1 cellular context compared by ENCODE assay signal in the genomic region with DNA sequence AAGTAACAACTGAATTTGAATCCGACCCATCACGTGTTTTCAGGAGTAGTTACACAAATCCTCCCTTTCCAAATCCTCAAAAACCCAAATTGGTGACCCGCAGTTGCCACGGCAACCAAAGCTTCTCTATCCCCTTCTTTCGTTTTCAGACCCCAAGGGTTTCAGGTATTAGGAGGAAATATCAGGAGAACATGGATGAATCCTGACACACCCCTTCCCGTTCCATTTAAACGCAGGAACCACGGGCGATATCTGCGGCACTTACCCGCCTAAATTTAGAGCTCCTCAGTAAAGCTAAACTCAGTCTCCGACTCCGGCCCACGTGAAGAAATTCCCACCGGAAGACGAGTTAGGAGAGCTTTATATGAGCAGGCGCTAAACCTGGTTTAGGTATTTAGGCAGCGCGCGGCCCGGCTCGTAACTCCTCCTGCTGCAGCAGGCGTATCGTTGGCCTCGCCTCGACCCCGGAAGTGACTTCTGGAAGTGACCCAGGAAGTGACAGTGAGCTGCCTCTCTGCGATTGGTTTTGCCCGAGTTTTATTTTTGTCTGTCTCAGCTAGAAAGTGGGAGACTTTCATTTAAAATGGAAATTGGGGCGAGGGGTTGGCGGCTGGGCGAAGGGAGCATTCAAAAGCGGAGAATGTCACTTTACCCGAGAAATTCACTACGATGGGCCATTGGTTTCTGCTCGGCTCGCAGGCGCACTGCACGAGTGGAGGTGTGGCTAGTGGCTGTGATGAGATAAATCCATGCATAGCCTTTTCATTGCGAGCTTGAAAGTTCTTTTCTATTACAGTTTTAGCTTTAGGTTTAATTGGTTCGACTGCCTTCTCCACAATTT.
TF ChIP-seq lines count a peak whose summit lies in the region.

TAF1A (minus strand) TSS at position 472 of the 841 bp plus-strand sequence.

TF ChIP-seq in K562, 482 proteins besides CTCF, POLR2A, EP300 and RAD21 (continued from another document and continues in another):
- peak; percentile 75 for TF ChIP-seq MBD2 (IDR thresholded peaks at IDR 0.05; ENCODE audit: borderline replicate concordance, low read depth)
- TF ChIP-seq SMAD3 (CRISPR knock-in tag; conservative IDR thresholded peaks at IDR 0.05) = peak; percentile 29; the same call in 1 of the 2 replicates
- TF ChIP-seq, protein P1, sequence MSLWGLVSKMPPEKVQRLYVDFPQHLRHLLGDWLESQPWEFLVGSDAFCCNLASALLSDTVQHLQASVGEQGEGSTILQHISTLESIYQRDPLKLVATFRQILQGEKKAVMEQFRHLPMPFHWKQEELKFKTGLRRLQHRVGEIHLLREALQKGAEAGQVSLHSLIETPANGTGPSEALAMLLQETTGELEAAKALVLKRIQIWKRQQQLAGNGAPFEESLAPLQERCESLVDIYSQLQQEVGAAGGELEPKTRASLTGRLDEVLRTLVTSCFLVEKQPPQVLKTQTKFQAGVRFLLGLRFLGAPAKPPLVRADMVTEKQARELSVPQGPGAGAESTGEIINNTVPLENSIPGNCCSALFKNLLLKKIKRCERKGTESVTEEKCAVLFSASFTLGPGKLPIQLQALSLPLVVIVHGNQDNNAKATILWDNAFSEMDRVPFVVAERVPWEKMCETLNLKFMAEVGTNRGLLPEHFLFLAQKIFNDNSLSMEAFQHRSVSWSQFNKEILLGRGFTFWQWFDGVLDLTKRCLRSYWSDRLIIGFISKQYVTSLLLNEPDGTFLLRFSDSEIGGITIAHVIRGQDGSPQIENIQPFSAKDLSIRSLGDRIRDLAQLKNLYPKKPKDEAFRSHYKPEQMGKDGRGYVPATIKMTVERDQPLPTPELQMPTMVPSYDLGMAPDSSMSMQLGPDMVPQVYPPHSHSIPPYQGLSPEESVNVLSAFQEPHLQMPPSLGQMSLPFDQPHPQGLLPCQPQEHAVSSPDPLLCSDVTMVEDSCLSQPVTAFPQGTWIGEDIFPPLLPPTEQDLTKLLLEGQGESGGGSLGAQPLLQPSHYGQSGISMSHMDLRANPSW (CRISPR knock-in tag; IDR thresholded peaks at IDR 0.05) = no peak; the same call in 1 of the 2 replicates
- TF ChIP-seq IRF1 (CRISPR knock-in tag; IDR thresholded peaks at IDR 0.05; ENCODE audit: borderline replicate concordance) = no peak
- TF ChIP-seq RBM15 (IDR thresholded peaks at IDR 0.05; ENCODE audit: insufficient read depth, low read length) = no peak
- TF ChIP-seq CREB3 (tag; conservative IDR thresholded peaks at IDR 0.05; ENCODE audit: low read depth) = peak; percentile 77; the same call in 1 of the 2 replicates
- no peak for TF ChIP-seq ZZZ3 (IDR thresholded peaks at IDR 0.05)
- TF ChIP-seq ZNF518B (CRISPR knock-in tag; IDR thresholded peaks at IDR 0.05) = no peak
- TF ChIP-seq TEAD1 (CRISPR knock-in tag; IDR thresholded peaks at IDR 0.05) = peak; percentile 20 to 65; a peak in 2 of 4 replicates
- TF ChIP-seq, protein P2, sequence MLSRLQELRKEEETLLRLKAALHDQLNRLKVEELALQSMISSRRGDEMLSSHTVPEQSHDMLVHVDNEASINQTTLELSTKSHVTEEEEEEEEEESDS (CRISPR knock-in tag; IDR thresholded peaks at IDR 0.05) = no peak
- no peak for TF ChIP-seq LARP7 (IDR thresholded peaks at IDR 0.05)
- TF ChIP-seq ZNF644 (tag; IDR thresholded peaks at IDR 0.05; ENCODE audit: low read depth) = no peak; the same call in none of the 2 replicates
- TF ChIP-seq JUNB (CRISPR knock-in tag; conservative IDR thresholded peaks at IDR 0.05) = no peak
- TF ChIP-seq RBFOX2 (IDR thresholded peaks at IDR 0.05; ENCODE audit: low read depth, low read length) = peak; percentile 78
- TF ChIP-seq ZFX (CRISPR knock-in tag; IDR thresholded peaks at IDR 0.05) = peak; percentile 67; the same call in 1 of the 2 replicates
- TF ChIP-seq DEAF1 (CRISPR knock-in tag; IDR thresholded peaks at IDR 0.05) = no peak
- peak in 2 of 3 experiments; percentile 15 to 36 for TF ChIP-seq YY1 (IDR thresholded peaks at IDR 0.05; ENCODE audit: borderline replicate concordance in 1 of 3, control insufficient read depth in 1 of 3, extremely low read depth in 1 of 3, insufficient read depth in 3 of 3, insufficient read length in 1 of 3, insufficient replicate concordance in 2 of 3, low read depth in 1 of 3, low read length in 2 of 3)
- peak; percentile 46; the same call in 1 of the 2 replicates for TF ChIP-seq NFIC (IDR thresholded peaks at IDR 0.05)
- TF ChIP-seq NFE2L1 (tag; IDR thresholded peaks at IDR 0.05; ENCODE audit: borderline replicate concordance, low read depth) = no peak
- no peak for TF ChIP-seq NUFIP1 (IDR thresholded peaks at IDR 0.05; ENCODE audit: partially characterized antibody)
- TF ChIP-seq GABPB1 (CRISPR knock-in tag; IDR thresholded peaks at IDR 0.05) = peak; percentile 93
- peak; percentile 9; the same call in 1 of the 2 replicates for TF ChIP-seq MAFF (IDR thresholded peaks at IDR 0.05; ENCODE audit: low read length)
- peak; percentile 55; the same call in 1 of the 2 replicates for TF ChIP-seq TEAD4 (IDR thresholded peaks at IDR 0.05; ENCODE audit: low read length)
- TF ChIP-seq TEAD4 (CRISPR knock-in tag; IDR thresholded peaks at IDR 0.05; ENCODE audit: borderline replicate concordance) = no peak
- no peak for TF ChIP-seq RBM17 (IDR thresholded peaks at IDR 0.05; ENCODE audit: borderline replicate concordance, low read depth, low read length)
- TF ChIP-seq ZNF431 (CRISPR knock-in tag; IDR thresholded peaks at IDR 0.05) = 0 out of 2 replicates have a peak, but pooled peaks have one; percentile 13
- peak in 1 of 2 experiments; percentile 51; a peak in 1 of 4 replicates for TF ChIP-seq SRF (CRISPR knock-in tag; IDR thresholded peaks at IDR 0.05)
- TF ChIP-seq, protein P3, sequence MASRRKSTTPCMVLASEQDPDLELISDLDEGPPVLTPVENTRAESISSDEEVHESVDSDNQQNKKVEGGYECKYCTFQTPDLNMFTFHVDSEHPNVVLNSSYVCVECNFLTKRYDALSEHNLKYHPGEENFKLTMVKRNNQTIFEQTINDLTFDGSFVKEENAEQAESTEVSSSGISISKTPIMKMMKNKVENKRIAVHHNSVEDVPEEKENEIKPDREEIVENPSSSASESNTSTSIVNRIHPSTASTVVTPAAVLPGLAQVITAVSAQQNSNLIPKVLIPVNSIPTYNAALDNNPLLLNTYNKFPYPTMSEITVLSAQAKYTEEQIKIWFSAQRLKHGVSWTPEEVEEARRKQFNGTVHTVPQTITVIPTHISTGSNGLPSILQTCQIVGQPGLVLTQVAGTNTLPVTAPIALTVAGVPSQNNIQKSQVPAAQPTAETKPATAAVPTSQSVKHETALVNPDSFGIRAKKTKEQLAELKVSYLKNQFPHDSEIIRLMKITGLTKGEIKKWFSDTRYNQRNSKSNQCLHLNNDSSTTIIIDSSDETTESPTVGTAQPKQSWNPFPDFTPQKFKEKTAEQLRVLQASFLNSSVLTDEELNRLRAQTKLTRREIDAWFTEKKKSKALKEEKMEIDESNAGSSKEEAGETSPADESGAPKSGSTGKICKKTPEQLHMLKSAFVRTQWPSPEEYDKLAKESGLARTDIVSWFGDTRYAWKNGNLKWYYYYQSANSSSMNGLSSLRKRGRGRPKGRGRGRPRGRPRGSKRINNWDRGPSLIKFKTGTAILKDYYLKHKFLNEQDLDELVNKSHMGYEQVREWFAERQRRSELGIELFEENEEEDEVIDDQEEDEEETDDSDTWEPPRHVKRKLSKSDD (conservative IDR thresholded peaks at IDR 0.05; ENCODE audit: low read length) = no peak
- TF ChIP-seq HMG20B (CRISPR knock-in tag; IDR thresholded peaks at IDR 0.05) = no peak
- peak; percentile 61; the same call in 1 of the 2 replicates for TF ChIP-seq DMBX1 (CRISPR knock-in tag; IDR thresholded peaks at IDR 0.05; ENCODE audit: borderline replicate concordance)
- peak; percentile 83; the same call in 1 of the 2 replicates for TF ChIP-seq PHF8 (IDR thresholded peaks at IDR 0.05; ENCODE audit: borderline replicate concordance, low read length)
